Comparison of ENCODE assay signal across 19 cellular contexts in the genomic region with DNA sequence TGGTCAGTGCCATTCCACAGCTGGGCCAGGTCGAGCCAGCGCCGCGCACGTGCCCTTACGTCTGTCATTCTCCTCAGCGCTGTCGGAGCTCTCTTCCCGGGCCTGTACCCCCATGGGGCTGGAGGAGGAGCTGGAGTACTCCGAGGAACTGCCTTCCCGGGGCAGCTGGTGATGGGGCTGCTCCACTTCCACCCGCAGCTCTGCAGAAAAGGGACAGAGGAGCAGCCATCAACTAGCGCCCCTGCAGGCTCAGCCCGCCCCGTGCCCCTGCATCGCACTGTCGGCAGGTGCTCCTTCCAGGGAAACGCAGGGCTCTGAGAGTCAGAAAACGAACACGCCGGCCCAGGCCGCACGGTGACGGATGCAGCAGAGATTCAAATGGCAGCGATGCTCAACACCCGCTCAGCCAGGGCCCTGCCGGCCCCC.
"Had no signal": no experiment of that assay in that cellular context is flagged by ENCODE, and none has a peak within 500 bp of the region (broad histone marks: within the 10 kb centered on the region; RNA-seq: fewer than 3 reads in every experiment).

No MANE protein-coding gene starts in this region.

- ATAC-seq: esophagus mucosa had no signal

- H3K4me1 ChIP-seq: neural progenitor cell, pancreas, prostate gland, right lobe of liver, transverse colon had no signal

- H3K36me3 ChIP-seq: neural progenitor cell had no signal

- DNase-seq: heart right ventricle; hypothalamus; kidney glomerular epithelial cell; occipital lobe; pancreas; stimulated activated CD4-positive, alpha-beta T cell treated with anti-CD3 and anti-CD28 coated beads, Interleukin-2, amount 100 ng/mL, for 24 hours; stimulated activated CD4-positive, alpha-beta T cell treated with anti-CD3 and anti-CD28 coated beads, Interleukin-4, amount 100 ng/mL, for 4 hours; stimulated activated naive CD4-positive, alpha-beta T cell; stomach; substantia nigra; transverse colon had no signal

- H3K36me3 Mint-ChIP-seq: natural killer cell treated with Interleukin-12 subunit alpha and Interleukin-12 subunit beta and Interleukin-15 and Interleukin-18, amount 100 ng/mL, for 72 hours had no signal

- H3K4me3 Mint-ChIP-seq: dendritic cell treated with granulocyte-macrophage colony-stimulating factor and Interleukin-4, amounts not matched to agents 40 ng/mL and 50 ng/mL, for 4 days; mesothelial cell of epicardium; natural killer cell treated with Interleukin-12 subunit alpha and Interleukin-12 subunit beta and Interleukin-15 and Interleukin-18, amount 100 ng/mL, for 72 hours; neural progenitor cell had no signal

- H3K4me3 ChIP-seq: heart right ventricle, neural progenitor cell, pancreas, prostate gland, right lobe of liver, stomach, thoracic aorta, transverse colon had no signal

- H3K9me3 ChIP-seq: heart right ventricle, pancreas, prostate gland, right lobe of liver, stomach, thoracic aorta, transverse colon had no signal

- H3K9me3 Mint-ChIP-seq: dendritic cell treated with granulocyte-macrophage colony-stimulating factor and Interleukin-4, amounts not matched to agents 40 ng/mL and 50 ng/mL, for 4 days; mesothelial cell of epicardium; natural killer cell treated with Interleukin-12 subunit alpha and Interleukin-12 subunit beta and Interleukin-15 and Interleukin-18, amount 100 ng/mL, for 72 hours; neural progenitor cell had no signal

- H3K27ac Mint-ChIP-seq: dendritic cell treated with granulocyte-macrophage colony-stimulating factor and Interleukin-4, amounts not matched to agents 40 ng/mL and 50 ng/mL, for 4 days; mesothelial cell of epicardium; natural killer cell treated with Interleukin-12 subunit alpha and Interleukin-12 subunit beta and Interleukin-15 and Interleukin-18, amount 100 ng/mL, for 72 hours; neural progenitor cell had no signal

- H3K4me1 Mint-ChIP-seq: mesothelial cell of epicardium, neural progenitor cell had no signal

- H3K27ac ChIP-seq: heart right ventricle, neural progenitor cell, pancreas, prostate gland, right lobe of liver, stomach, thoracic aorta, transverse colon had no signal

- H3K27me3 ChIP-seq: heart right ventricle, neural progenitor cell, pancreas, right lobe of liver, stomach, transverse colon had no signal

- H3K27me3 Mint-ChIP-seq: dendritic cell treated with granulocyte-macrophage colony-stimulating factor and Interleukin-4, amounts not matched to agents 40 ng/mL and 50 ng/mL, for 4 days; natural killer cell treated with Interleukin-12 subunit alpha and Interleukin-12 subunit beta and Interleukin-15 and Interleukin-18, amount 100 ng/mL, for 72 hours had no signal
